Comparison of ENCODE assay signal across 25 cellular contexts in the genomic region with DNA sequence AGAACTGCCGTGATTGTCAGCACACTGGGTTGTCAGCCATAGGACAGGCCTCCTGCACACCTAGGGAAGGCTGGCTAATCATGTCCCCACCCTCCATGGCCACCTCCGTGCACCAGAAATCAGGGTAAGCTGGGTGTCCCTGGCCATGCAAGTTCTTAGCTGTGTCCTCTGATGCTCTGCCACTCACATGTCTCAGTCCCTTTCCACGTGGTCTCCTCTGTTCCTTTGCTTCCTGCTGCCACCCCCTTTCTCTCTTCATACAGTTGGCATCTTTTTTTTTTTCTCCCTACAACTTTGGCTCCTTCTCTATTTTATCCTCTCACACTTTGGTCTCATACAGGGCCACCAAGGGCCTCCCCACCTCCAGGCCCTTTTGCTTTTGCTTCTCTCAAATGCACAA.
"Had no signal": no experiment of that assay in that cellular context is flagged by ENCODE, and none has a peak within 500 bp of the region (broad histone marks: within the 10 kb centered on the region; RNA-seq: fewer than 3 reads in every experiment).

No MANE protein-coding gene starts in this region.

- H3K27me3 ChIP-seq: neural progenitor cell, neutrophil, testis, thyroid gland, upper lobe of right lung had no signal

- H3K27ac ChIP-seq: lower lobe of right lung, neural progenitor cell, neutrophil, parathyroid adenoma, psoas muscle, skin epidermis, testis, thyroid gland, upper lobe of right lung had no signal

- H3K4me1 ChIP-seq: neural progenitor cell, testis had no signal

- H3K9me3 ChIP-seq: lower lobe of right lung, neutrophil, psoas muscle, testis, thyroid gland had no signal

- H3K36me3 ChIP-seq: lower lobe of right lung, neutrophil, thyroid gland, upper lobe of right lung had no signal

- H3K4me3 ChIP-seq: lower lobe of right lung, neural progenitor cell, psoas muscle, skin epidermis, testis, thyroid gland, upper lobe of right lung had no signal

- H3K9ac ChIP-seq: neural progenitor cell, parathyroid adenoma had no signal

- DNase-seq: hippocampal formation; kidney glomerular epithelial cell; left cardiac atrium; lower lobe of right lung; mammary epithelial cell; mesenchymal stem cell; naive thymus-derived CD8-positive, alpha-beta T cell; occipital lobe; psoas muscle; stimulated activated CD4-positive, alpha-beta T cell treated with anti-CD3 and anti-CD28 coated beads, Interleukin-12 subunit alpha, Interleukin-12 subunit beta, amount 100 ng/mL, for 4 hours; stimulated activated CD4-positive, alpha-beta T cell treated with anti-CD3 and anti-CD28 coated beads, Interleukin-15, amount 100 ng/mL, for 24 hours; stimulated activated CD4-positive, alpha-beta T cell treated with anti-CD3 and anti-CD28 coated beads, Interleukin-2, amount 100 ng/mL, for 24 hours; stimulated activated CD4-positive, alpha-beta T cell treated with anti-CD3 and anti-CD28 coated beads, Interleukin-4, amount 100 ng/mL, for 1 hour; stimulated activated naive CD4-positive, alpha-beta T cell; stimulated activated naive CD8-positive, alpha-beta T cell treated with anti-CD3 and anti-CD28 coated beads, Interleukin-15, amount 100 ng/mL, for 72 hours; testis; thyroid gland; trophoblast cell; upper lobe of right lung had no signal

- H2AFZ ChIP-seq: neural progenitor cell, parathyroid adenoma had no signal

- H3K79me2 ChIP-seq: parathyroid adenoma had no signal

- ATAC-seq: left cardiac atrium; left lobe of liver; lower lobe of right lung; naive thymus-derived CD8-positive, alpha-beta T cell; psoas muscle; sciatic nerve; stimulated activated naive CD8-positive, alpha-beta T cell treated with anti-CD3 and anti-CD28 coated beads, Interleukin-15, amount 100 ng/mL, for 72 hours; upper lobe of right lung had no signal

- H3K4me2 ChIP-seq: neural progenitor cell had no signal
